ENCODE assay signal across 1 cellular context in genomic region chr17:77322534-77323412, GRCh38.
A peak's percentile ranks its signal among the peaks of the same experiment; 100 is the strongest.
TF ChIP-seq lines count a peak whose summit lies in the region.

No MANE protein-coding gene starts in this region.

TF ChIP-seq in HepG2, 621 proteins besides CTCF, POLR2A, EP300 and RAD21 (continued from another document):
- no peak for TF ChIP-seq FOXM1 (CRISPR knock-in tag; IDR thresholded peaks at IDR 0.05)
- TF ChIP-seq ZFY (CRISPR knock-in tag; IDR thresholded peaks at IDR 0.05) = 0 out of 2 replicates have a peak, but pooled peaks have one; percentile 35
- no peak for TF ChIP-seq GZF1 (CRISPR knock-in tag; IDR thresholded peaks at IDR 0.05)
- no peak for TF ChIP-seq FLYWCH1 (CRISPR knock-in tag; IDR thresholded peaks at IDR 0.05)
- TF ChIP-seq ZNF232 (CRISPR knock-in tag; IDR thresholded peaks at IDR 0.05; ENCODE audit: borderline replicate concordance) = 0 out of 2 replicates have a peak, but pooled peaks have one; percentile 22
- TF ChIP-seq HBP1 (CRISPR knock-in tag; IDR thresholded peaks at IDR 0.05; ENCODE audit: low read depth) = 0 out of 2 replicates have a peak, but pooled peaks have one; percentile 54
- peak; percentile 44 for TF ChIP-seq CREB1 (IDR thresholded peaks at IDR 0.05)
- no peak for TF ChIP-seq CREB1 (CRISPR knock-in tag; IDR thresholded peaks at IDR 0.05)
- TF ChIP-seq ZNF335 (CRISPR knock-in tag; IDR thresholded peaks at IDR 0.05) = peak; percentile 74; the same call in 1 of the 2 replicates
- peak; percentile 40; the same call in 1 of the 2 replicates for TF ChIP-seq MAX (IDR thresholded peaks at IDR 0.05)
- TF ChIP-seq KMT2A (CRISPR knock-in tag; IDR thresholded peaks at IDR 0.05) = peak; percentile 22; the same call in 1 of the 2 replicates
- TF ChIP-seq ZNF263 (CRISPR knock-in tag; IDR thresholded peaks at IDR 0.05) = peak; percentile 98
- TF ChIP-seq JUN (CRISPR knock-in tag; IDR thresholded peaks at IDR 0.05) = peak; percentile 90
- TF ChIP-seq RXRB (CRISPR knock-in tag; IDR thresholded peaks at IDR 0.05; ENCODE audit: borderline replicate concordance) = peak; percentile 69; the same call in 1 of the 2 replicates
- peak; percentile 49; the same call in 1 of the 2 replicates for TF ChIP-seq GABPB1 (CRISPR knock-in tag; IDR thresholded peaks at IDR 0.05)
- peak; percentile 32; the same call in 1 of the 2 replicates for TF ChIP-seq PHF8 (CRISPR knock-in tag; IDR thresholded peaks at IDR 0.05)
- no peak for TF ChIP-seq PAF1 (CRISPR knock-in tag; IDR thresholded peaks at IDR 0.05)
- TF ChIP-seq ELF3 (CRISPR knock-in tag; IDR thresholded peaks at IDR 0.05) = peak; percentile 32
- TF ChIP-seq ZMYM3 (CRISPR knock-in tag; IDR thresholded peaks at IDR 0.05) = no peak
- TF ChIP-seq ZNF878 (CRISPR knock-in tag; IDR thresholded peaks at IDR 0.05) = peak; percentile 67; the same call in 1 of the 2 replicates
- TF ChIP-seq MXI1 (IDR thresholded peaks at IDR 0.05; ENCODE audit: borderline replicate concordance, low read depth, low read length) = peak; percentile 54; the same call in 1 of the 3 replicates
TF ChIP-seq in HepG2: peak in this region for 111.
